Comparison of ENCODE assay signal across 23 cellular contexts in genomic region chr5:35745666-35746065, GRCh38.
"Had no signal": no experiment of that assay in that cellular context is flagged by ENCODE, and none has a peak within 500 bp of the region (broad histone marks: within the 10 kb centered on the region; RNA-seq: fewer than 3 reads in every experiment).

No MANE protein-coding gene starts in this region.

- H3K4me3 Mint-ChIP-seq: activated CD4-positive, alpha-beta T cell treated with anti-CD3 and anti-CD28 coated beads, Interleukin-2, amount 10 ng/mL, durations not matched to agents 7 days and 5 days; activated naive CD4-positive, alpha-beta T cell treated with anti-CD3 and anti-CD28 coated beads for 36 hours; activated naive CD8-positive, alpha-beta T cell treated with anti-CD3 and anti-CD28 coated beads, Interleukin-2, amount 50 U/mL, for 24 hours; activated T-cell treated with anti-CD3 and anti-CD28 coated beads, Interleukin-2, amount 50 U/mL, for 4 hours; neural crest cell; stimulated activated memory B cell treated with anti-CD40 and anti-IgM and Interleukin-4, amounts not matched to agents 10 μg/mL and 1 μg/mL and 100 μg/mL, for 72 hours had no signal

- H3K27me3 Mint-ChIP-seq: activated CD4-positive, alpha-beta T cell treated with anti-CD3 and anti-CD28 coated beads, Interleukin-2, amount 10 ng/mL, durations not matched to agents 7 days and 5 days; activated naive CD8-positive, alpha-beta T cell treated with anti-CD3 and anti-CD28 coated beads, Interleukin-2, amount 50 U/mL, for 24 hours; naive B cell; T-cell had no signal

- H3K4me1 ChIP-seq: body of pancreas, lower lobe of right lung, transverse colon, uterus had no signal

- H3K36me3 Mint-ChIP-seq: naive B cell; stimulated activated memory B cell treated with anti-CD40 and anti-IgM and Interleukin-4, amounts not matched to agents 10 μg/mL and 1 μg/mL and 100 μg/mL, for 72 hours had no signal

- H3K36me3 ChIP-seq: cardiac muscle cell, lower lobe of right lung, transverse colon, uterus had no signal

- H3K9me3 ChIP-seq: body of pancreas, lower lobe of right lung, mucosa of descending colon, transverse colon, uterus had no signal

- H3K27ac ChIP-seq: body of pancreas, cardiac muscle cell, lower lobe of right lung, transverse colon, uterus had no signal

- ATAC-seq: activated naive CD8-positive, alpha-beta T cell treated with anti-CD3 and anti-CD28 coated beads, Interleukin-2, amount 50 U/mL, for 24 hours; activated T-cell treated with anti-CD3 and anti-CD28 coated beads, Interleukin-2, amount 50 U/mL, for 4 hours; body of pancreas; lower lobe of right lung; mucosa of descending colon; sciatic nerve; stimulated activated memory B cell treated with anti-CD40 and anti-IgM and Interleukin-4, amounts not matched to agents 10 μg/mL and 1 μg/mL and 100 μg/mL, for 72 hours; T-cell had no signal

- H3K4me3 ChIP-seq: body of pancreas, cardiac muscle cell, lower lobe of right lung, mucosa of descending colon, transverse colon, uterus had no signal

- DNase-seq: activated CD4-positive, alpha-beta T cell treated with anti-CD3 and anti-CD28 coated beads, Interleukin-2, amount 10 ng/mL, durations not matched to agents 7 days and 5 days; activated CD8-positive, alpha-beta memory T cell treated with anti-CD3 and anti-CD28 coated beads, Interleukin-2, amount 50 U/mL, for 4 hours; activated effector memory CD4-positive, alpha-beta T cell treated with Interleukin-2 at 50 U/mL for 16 hours; activated naive CD4-positive, alpha-beta T cell treated with anti-CD3 and anti-CD28 coated beads for 36 hours; activated naive CD8-positive, alpha-beta T cell treated with anti-CD3 and anti-CD28 coated beads, Interleukin-2, amount 50 U/mL, for 24 hours; activated T-cell treated with anti-CD3 and anti-CD28 coated beads, Interleukin-2, amount 50 U/mL, for 4 hours; erythroblast; foreskin fibroblast; kidney; lower lobe of right lung; mucosa of descending colon; naive B cell; posterior cingulate gyrus; small intestine; T-cell; T-helper 9 cell; transverse colon; uterus had no signal

- H3K4me1 Mint-ChIP-seq: naive B cell; stimulated activated memory B cell treated with anti-CD40 and anti-IgM and Interleukin-4, amounts not matched to agents 10 μg/mL and 1 μg/mL and 100 μg/mL, for 72 hours had no signal

- H3K27me3 ChIP-seq: body of pancreas, cardiac muscle cell, transverse colon, uterus had no signal

- H3K27ac Mint-ChIP-seq: activated CD4-positive, alpha-beta T cell treated with anti-CD3 and anti-CD28 coated beads, Interleukin-2, amount 10 ng/mL, durations not matched to agents 7 days and 5 days; activated naive CD4-positive, alpha-beta T cell treated with anti-CD3 and anti-CD28 coated beads for 36 hours; activated naive CD8-positive, alpha-beta T cell treated with anti-CD3 and anti-CD28 coated beads, Interleukin-2, amount 50 U/mL, for 24 hours; naive B cell; stimulated activated memory B cell treated with anti-CD40 and anti-IgM and Interleukin-4, amounts not matched to agents 10 μg/mL and 1 μg/mL and 100 μg/mL, for 72 hours had no signal
